27 cellular contexts compared by ENCODE assay signal in genomic region chr14:27660683-27661082, GRCh38.
"Had no signal": no experiment of that assay in that cellular context is flagged by ENCODE, and none has a peak within 500 bp of the region (broad histone marks: within the 10 kb centered on the region; RNA-seq: fewer than 3 reads in every experiment).

No MANE protein-coding gene starts in this region.

- H3K27me3 ChIP-seq: stomach, suprapubic skin, testis, thyroid gland, tibial artery, tibial nerve, transverse colon, upper lobe of left lung, upper lobe of right lung, uterus, vagina had no signal

- FAIRE-seq: urothelium cell line had no signal

- H3K4me3 ChIP-seq: stomach, suprapubic skin, testis, thoracic aorta, thyroid gland, tibial artery, tibial nerve, transverse colon, upper lobe of left lung, upper lobe of right lung, uterus, vagina had no signal

- H3K36me3 ChIP-seq: stomach, suprapubic skin, thoracic aorta, thyroid gland, tibial artery, tibial nerve, transverse colon, upper lobe of left lung, upper lobe of right lung, uterus, vagina had no signal

- H3K27ac ChIP-seq: stomach, suprapubic skin, testis, thoracic aorta, thyroid gland, tibial artery, tibial nerve, transverse colon, upper lobe of left lung, upper lobe of right lung, uterus, vagina had no signal

- H3K9me3 ChIP-seq: testis, thoracic aorta, thyroid gland had no signal

- H3K4me1 ChIP-seq: stomach, suprapubic skin, testis, thyroid gland, tibial artery, tibial nerve, transverse colon, upper lobe of left lung, upper lobe of right lung, uterus, vagina had no signal

- ATAC-seq: stimulated activated effector memory CD8-positive, alpha-beta T cell treated with anti-CD3 and anti-CD28 coated beads, Interleukin-12 subunit alpha, Interleukin-12 subunit beta, amount 100 ng/mL, for 72 hours; stimulated activated memory B cell treated with anti-CD40 and anti-IgM and Interleukin-4, amounts not matched to agents 10 μg/mL and 1 μg/mL and 100 μg/mL, for 72 hours; stimulated activated naive B cell treated with anti-CD40 and anti-IgM and Interleukin-4, amounts not matched to agents 10 μg/mL and 1 μg/mL and 100 μg/mL, for 72 hours; stimulated activated naive CD8-positive, alpha-beta T cell treated with anti-CD3 and anti-CD28 coated beads, Interleukin-15, amount 100 ng/mL, for 72 hours; stimulated activated naive CD8-positive, alpha-beta T cell treated with anti-CD3 and anti-CD28 coated beads, Interleukin-15, Interleukin-2, amounts not matched to agents 100 U/mL and 50 U/mL, for 24 hours; upper lobe of right lung had no signal

- DNase-seq: stimulated activated CD4-positive, alpha-beta T cell treated with anti-CD3 and anti-CD28 coated beads, Interleukin-2, amount 100 ng/mL, for 48 hours; stimulated activated CD4-positive, alpha-beta T cell treated with anti-CD3 and anti-CD28 coated beads, Interleukin-4, amount 100 ng/mL, for 1 hour; stimulated activated CD4-positive, alpha-beta T cell treated with anti-CD3 and anti-CD28 coated beads, Interleukin-4, amount 100 ng/mL, for 24 hours; stimulated activated CD4-positive, alpha-beta T cell treated with anti-CD3 and anti-CD28 coated beads, Interleukin-4, amount 100 ng/mL, for 4 hours; stimulated activated CD8-positive, alpha-beta memory T cell treated with anti-CD3 and anti-CD28 coated beads, Interleukin-4, amount 100 ng/mL, for 48 hours; stimulated activated naive B cell treated with anti-CD40 and anti-IgM and Interleukin-4, amounts not matched to agents 10 μg/mL and 1 μg/mL and 100 μg/mL, for 72 hours; stimulated activated naive CD4-positive, alpha-beta T cell; stimulated activated naive CD4-positive, alpha-beta T cell treated with Interleukin-2 at 50 U/mL for 16 hours; stimulated activated naive CD8-positive, alpha-beta T cell treated with anti-CD3 and anti-CD28 coated beads, Interleukin-15, amount 100 ng/mL, for 72 hours; stimulated activated naive CD8-positive, alpha-beta T cell treated with anti-CD3 and anti-CD28 coated beads, Interleukin-15, Interleukin-2, amounts not matched to agents 100 U/mL and 50 U/mL, for 24 hours; stomach; substantia nigra; testis; thyroid gland; tibial artery; transverse colon; trophoblast cell; upper lobe of left lung; upper lobe of right lung; uterus had no signal
